In genomic region chr10:124949543-124949942, GRCh38 we compare ENCODE assay signal across 31 cellular contexts. TPM values are rescaled to one million over a fixed set of nuclear protein-coding genes. Genes with fewer than 3 reads are reported as not detected.
DNase-seq lines count a peak whose midpoint lies in the region; TF ChIP-seq lines count a peak whose summit lies in the region.
"Had no signal": no experiment of that assay in that cellular context is flagged by ENCODE, and none has a peak within 500 bp of the region (broad histone marks: within the 10 kb centered on the region; RNA-seq: fewer than 3 reads in every experiment).

No MANE protein-coding gene starts in this region.

- no peak overlapping the region for H3K4me3 ChIP-seq in AG09309 (ENCODE audit: control insufficient read depth, low read depth, low read length)
- no peak overlapping the region for H3K4me3 ChIP-seq in choroid plexus epithelial cell (ENCODE audit: low read depth, low read length)
- no peak overlapping the region for H3K4me3 ChIP-seq in liver (ENCODE audit: low read depth in 1 of 3, low read length in 3 of 3)
- H3K4me3 ChIP-seq: BLaER1, hepatocyte, Peyer's patch, SJCRH30, spleen, thoracic aorta had no signal

- H3K9me3 ChIP-seq in liver (ENCODE audit: control insufficient read depth in 4 of 4, low read length in 3 of 4) = no peaks in the 10 kb centered on the region
- H3K9me3 ChIP-seq: BLaER1, Peyer's patch, SJCRH30, spleen, thoracic aorta had no signal

- peak; percentile 31 to 45 for TF ChIP-seq RAD21 in liver (IDR thresholded peaks at IDR 0.05)

- DNase-seq in AG09309 (ENCODE audit: low read depth) = peak; percentile 10
- DNase-seq in HCEC 1CT = peak; percentile 54
- peak; percentile 71 for DNase-seq in choroid plexus epithelial cell (ENCODE audit: low read depth)
- DNase-seq in NCI-H774 (lab: John Stamatoyannopoulos, UW) = no peak
- no peak for DNase-seq in central memory CD4-positive, alpha-beta T cell
- DNase-seq in RKO (ENCODE audit: low spot score) = no peak
- DNase-seq in GM10248 (ENCODE audit: extremely low spot score) = no peak
- DNase-seq: activated CD4-positive, alpha-beta T cell treated with anti-CD3 and anti-CD28 coated beads, Interleukin-2, amount 10 ng/mL, durations not matched to agents 24 days and 14 days; activated CD8-positive, alpha-beta memory T cell treated with anti-CD3 and anti-CD28 coated beads for 24 hours; activated T-cell treated with anti-CD3 and anti-CD28 coated beads for 4 hours; anterior cingulate cortex; caudate nucleus; H9; NCI-H1436 treated with DMSO at 0.1 percent for 48 hours; NCI-H2081 treated with DMSO at 0.1 percent for 48 hours; NCI-H226; NCI-H69; nephron progenitor cell; Peyer's patch; posterior cingulate gyrus; right cardiac atrium; SJCRH30; spleen; stimulated activated CD4-positive, alpha-beta T cell treated with anti-CD3 and anti-CD28 coated beads, Interleukin-2, amount 100 ng/mL, for 24 hours; stimulated activated naive CD8-positive, alpha-beta T cell treated with anti-CD3 and anti-CD28 coated beads, Interleukin-15, amount 100 ng/mL, for 72 hours had no signal

- H3K27me3 ChIP-seq in liver (ENCODE audit: control insufficient read depth in 4 of 4, insufficient read depth in 4 of 4, low read length in 3 of 4) = no peaks in the 10 kb centered on the region
- H3K27me3 ChIP-seq: BLaER1, hepatocyte, Peyer's patch, SJCRH30, spleen had no signal

- H3K36me3 ChIP-seq in liver (ENCODE audit: control insufficient read depth in 4 of 4, insufficient read depth in 3 of 4, low read depth in 1 of 4, low read length in 3 of 4) = peaks cover 0 to 4% (median 0%) of the 10 kb centered on the region in 4 donors
- H3K36me3 ChIP-seq: Peyer's patch, SJCRH30, thoracic aorta had no signal

- no peak overlapping the region for H3K9ac ChIP-seq in liver (ENCODE audit: low read depth in 1 of 2, low read length in 2 of 2)
- H3K9ac ChIP-seq: BLaER1, KMS-11 had no signal

- CTCF ChIA-PET in GM10248 (lab: Yijun Ruan, JAX) = interaction anchor here (1.2 to 2.2 kb wide), 3 partner anchors 10 to 16 kb away, joined by 4 to 5 read pairs (median 4); no protein-coding TSS in a partner anchor

- no peak for TF ChIP-seq CTCF in AG09309 (IDR thresholded peaks at IDR 0.05; ENCODE audit: control insufficient read depth, insufficient read depth, low read depth, low read length, missing control alignments)
- TF ChIP-seq CTCF in choroid plexus epithelial cell (conservative IDR thresholded peaks at IDR 0.05; ENCODE audit: low read depth, low read length) = peak; percentile 34
- TF ChIP-seq CTCF in liver (IDR thresholded peaks at IDR 0.05; ENCODE audit: low read depth, low read length, missing input control) = peak; percentile 16
- TF ChIP-seq CTCF in GM10248 (IDR thresholded peaks at IDR 0.05; ENCODE audit: control extremely low read depth, extremely low read depth, low read depth, missing control alignments) = no peak

- 82% methylated on average over 5 of the region's 5 CpGs for WGBS in liver

- peaks cover 8 to 49% (median 33%) of the 10 kb centered on the region in 4 donors for H3K4me1 ChIP-seq in liver (ENCODE audit: control insufficient read depth in 4 of 4, insufficient read depth in 4 of 4, low read length in 3 of 4)
- H3K4me1 ChIP-seq: BLaER1 had no signal

- POLR2A ChIA-PET in GM10248 (lab: Yijun Ruan, JAX) = no interaction called here

- H3K27ac ChIP-seq in liver (ENCODE audit: low read depth in 1 of 2, low read length in 2 of 2) = no peak overlapping the region
- H3K27ac ChIP-seq: BLaER1, hepatocyte, HL-60, KMS-11, Peyer's patch, SJCRH30, spleen, thoracic aorta had no signal

TF ChIP-seq in liver, 16 proteins besides CTCF, POLR2A, EP300 and RAD21:
- TF ChIP-seq YY1 (IDR thresholded peaks at IDR 0.05) = no peak
- TF ChIP-seq FOXA2 (IDR thresholded peaks at IDR 0.05) = no peak
- no peak for TF ChIP-seq TAF1 (conservative IDR thresholded peaks at IDR 0.05)
- TF ChIP-seq, protein P1, sequence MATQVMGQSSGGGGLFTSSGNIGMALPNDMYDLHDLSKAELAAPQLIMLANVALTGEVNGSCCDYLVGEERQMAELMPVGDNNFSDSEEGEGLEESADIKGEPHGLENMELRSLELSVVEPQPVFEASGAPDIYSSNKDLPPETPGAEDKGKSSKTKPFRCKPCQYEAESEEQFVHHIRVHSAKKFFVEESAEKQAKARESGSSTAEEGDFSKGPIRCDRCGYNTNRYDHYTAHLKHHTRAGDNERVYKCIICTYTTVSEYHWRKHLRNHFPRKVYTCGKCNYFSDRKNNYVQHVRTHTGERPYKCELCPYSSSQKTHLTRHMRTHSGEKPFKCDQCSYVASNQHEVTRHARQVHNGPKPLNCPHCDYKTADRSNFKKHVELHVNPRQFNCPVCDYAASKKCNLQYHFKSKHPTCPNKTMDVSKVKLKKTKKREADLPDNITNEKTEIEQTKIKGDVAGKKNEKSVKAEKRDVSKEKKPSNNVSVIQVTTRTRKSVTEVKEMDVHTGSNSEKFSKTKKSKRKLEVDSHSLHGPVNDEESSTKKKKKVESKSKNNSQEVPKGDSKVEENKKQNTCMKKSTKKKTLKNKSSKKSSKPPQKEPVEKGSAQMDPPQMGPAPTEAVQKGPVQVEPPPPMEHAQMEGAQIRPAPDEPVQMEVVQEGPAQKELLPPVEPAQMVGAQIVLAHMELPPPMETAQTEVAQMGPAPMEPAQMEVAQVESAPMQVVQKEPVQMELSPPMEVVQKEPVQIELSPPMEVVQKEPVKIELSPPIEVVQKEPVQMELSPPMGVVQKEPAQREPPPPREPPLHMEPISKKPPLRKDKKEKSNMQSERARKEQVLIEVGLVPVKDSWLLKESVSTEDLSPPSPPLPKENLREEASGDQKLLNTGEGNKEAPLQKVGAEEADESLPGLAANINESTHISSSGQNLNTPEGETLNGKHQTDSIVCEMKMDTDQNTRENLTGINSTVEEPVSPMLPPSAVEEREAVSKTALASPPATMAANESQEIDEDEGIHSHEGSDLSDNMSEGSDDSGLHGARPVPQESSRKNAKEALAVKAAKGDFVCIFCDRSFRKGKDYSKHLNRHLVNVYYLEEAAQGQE (IDR thresholded peaks at IDR 0.05) = no peak
- TF ChIP-seq GABPA (IDR thresholded peaks at IDR 0.05 in 1 of 2, conservative IDR thresholded peaks at IDR 0.05 in 1 of 2) = no peak
- peak; percentile 37 for TF ChIP-seq SP1 (IDR thresholded peaks at IDR 0.05)
- TF ChIP-seq, protein P2, sequence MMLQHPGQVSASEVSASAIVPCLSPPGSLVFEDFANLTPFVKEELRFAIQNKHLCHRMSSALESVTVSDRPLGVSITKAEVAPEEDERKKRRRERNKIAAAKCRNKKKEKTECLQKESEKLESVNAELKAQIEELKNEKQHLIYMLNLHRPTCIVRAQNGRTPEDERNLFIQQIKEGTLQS (IDR thresholded peaks at IDR 0.05) = no peak
- TF ChIP-seq FOXA1 (IDR thresholded peaks at IDR 0.05) = no peak
- TF ChIP-seq, protein P3, sequence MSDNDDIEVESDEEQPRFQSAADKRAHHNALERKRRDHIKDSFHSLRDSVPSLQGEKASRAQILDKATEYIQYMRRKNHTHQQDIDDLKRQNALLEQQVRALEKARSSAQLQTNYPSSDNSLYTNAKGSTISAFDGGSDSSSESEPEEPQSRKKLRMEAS (IDR thresholded peaks at IDR 0.05) = no peak
- TF ChIP-seq JUND (IDR thresholded peaks at IDR 0.05) = no peak
- TF ChIP-seq HNF4G (IDR thresholded peaks at IDR 0.05) = no peak
- TF ChIP-seq HNF4A (conservative IDR thresholded peaks at IDR 0.05) = peak; percentile 87 to 94
- peak in 1 of 2 donors; percentile 44 for TF ChIP-seq RXRA (IDR thresholded peaks at IDR 0.05)
- TF ChIP-seq EGR1 (IDR thresholded peaks at IDR 0.05; ENCODE audit: low read depth in 2 of 2) = no peak
- TF ChIP-seq ZBTB33 (IDR thresholded peaks at IDR 0.05) = no peak
- no peak for TF ChIP-seq NR2F2 (IDR thresholded peaks at IDR 0.05)

RNA-seq across cellular contexts. Expression of gene ZRANB1, which starts 7.6 kb away (rescaled TPM):
- total RNA-seq in liver = 10 to 100 TPM; 21.2 to 32.5 TPM
- 1 to 10 TPM; 6.2 to 7.5 TPM for polyA plus RNA-seq in liver

Comparison
In these comparisons a context has a peak if more than half of its experiments do, and no peak if none do; other contexts are left out.
1. DNase-seq: peak in AG09309 (single experiment), HCEC 1CT (single experiment) and choroid plexus epithelial cell (single experiment); none in NCI-H774 (single experiment), central memory CD4-positive, alpha-beta T cell (single experiment), RKO (single experiment) and GM10248 (single experiment).
2. CTCF ChIP-seq: peak in choroid plexus epithelial cell (single experiment) and liver (single experiment); none in AG09309 (single experiment) and GM10248 (single experiment).